In the genomic region with DNA sequence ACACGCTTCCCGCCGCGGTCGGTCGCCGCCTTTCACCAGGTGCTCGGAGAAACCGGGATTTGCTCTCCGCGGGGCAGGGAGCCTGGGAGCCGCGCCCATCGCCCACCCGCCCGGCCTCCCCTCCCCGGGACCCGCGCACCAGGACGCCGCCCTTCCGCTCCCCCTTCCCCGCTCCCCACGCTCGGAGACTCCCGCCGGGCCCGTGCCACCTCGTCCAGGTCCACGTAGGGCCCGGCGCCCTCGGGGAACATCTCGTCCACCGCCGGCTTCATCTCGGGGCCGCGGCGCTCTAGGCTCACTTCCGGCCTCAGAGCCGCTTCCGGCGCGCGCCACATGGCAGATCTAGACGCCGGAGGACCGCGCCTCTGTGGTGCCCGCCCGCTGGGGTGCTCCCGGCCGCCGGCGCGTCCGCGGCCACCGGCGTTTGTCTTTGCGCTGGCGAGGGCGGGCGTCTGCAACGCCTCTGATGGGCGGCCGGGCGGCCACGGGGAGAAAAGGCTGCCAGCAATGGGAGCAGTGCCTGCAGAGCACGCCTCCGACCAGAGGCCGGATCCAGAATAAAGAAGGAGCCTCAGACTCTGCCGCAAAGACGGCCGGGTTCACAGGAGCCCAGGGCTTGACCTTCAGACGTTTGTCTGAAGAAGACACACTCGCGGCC, we compare ENCODE assay signal across 8 cellular contexts. TPM values are rescaled to one million over a fixed set of nuclear protein-coding genes. Genes with fewer than 3 reads are reported as not detected.
DNase-seq lines count a peak whose midpoint lies in the region; ATAC-seq, FAIRE-seq and TF ChIP-seq lines count a peak whose summit lies in the region.

TSS of gene COPS9 (minus strand) at position 293 of the 658 bp plus-strand sequence. CDS start at position 272, 21 bp downstream.

- H3K4me1 ChIP-seq in kidney (ENCODE audit: control insufficient read depth in 1 of 2, insufficient read depth in 1 of 2, low read depth in 1 of 2, low read length in 2 of 2): peaks cover 8 to 11% of the 10 kb centered on the region in 2 donors

- no peak for TF ChIP-seq CTCF in kidney (IDR thresholded peaks at IDR 0.05; ENCODE audit: borderline replicate concordance, extremely low read depth, insufficient read depth)

- peak within 1 kb of the TSS; percentile 93 for H3K27ac Mint-ChIP-seq in central memory CD8-positive, alpha-beta T cell (ENCODE audit: low read depth)

- peaks cover 26% of the 10 kb centered on the region for H3K4me1 Mint-ChIP-seq in central memory CD8-positive, alpha-beta T cell

- no peaks in the 10 kb centered on the region for H3K27me3 Mint-ChIP-seq in central memory CD8-positive, alpha-beta T cell

- no peak for FAIRE-seq in kidney (lab: Jason Lieb, UNC)

- peak within 1 kb of the TSS; percentile 70 to 85 for H3K4me3 ChIP-seq in kidney (ENCODE audit: low read length in 2 of 2)

- peak; percentile 94 for ATAC-seq in GM18909 (IDR thresholded peaks at IDR 0.05; ENCODE audit: poor library complexity, unreplicated experiment)
- ATAC-seq in HG03159 (IDR thresholded peaks at IDR 0.05; ENCODE audit: unreplicated experiment): peak; percentile 90
- ATAC-seq in central memory CD8-positive, alpha-beta T cell (replicated peaks; ENCODE audit: extremely low read depth, poor library complexity, severe bottlenecking): peak; percentile 95

- DNase-seq in AG08395 (ENCODE audit: low spot score): peak; percentile 96
- peak; percentile 72 for DNase-seq in NCI-H345 treated with DMSO at 0.1 percent for 48 hours (lab: John Stamatoyannopoulos, UW; ENCODE audit: unreplicated experiment)
- peak; percentile 84 for DNase-seq in activated CD4-positive, CD25-positive, alpha-beta regulatory T cell treated with anti-CD3 and anti-CD28 coated beads, Interleukin-2, amount 50 U/mL, for 72 hours
- DNase-seq in central memory CD8-positive, alpha-beta T cell (ENCODE audit: low spot score in 2 of 2): peak; percentile 73 to 74
- DNase-seq in kidney: peak; percentile 95
- DNase-seq in stimulated activated CD4-positive, alpha-beta T cell treated with anti-CD3 and anti-CD28 coated beads, Interleukin-12 subunit alpha, Interleukin-12 subunit beta, amount 100 ng/mL, for 48 hours (ENCODE audit: low read depth in 2 of 3, low spot score in 1 of 3): peak; percentile 79 to 85 (median 82)

- intact Hi-C loops in kidney (cut with DNase I): no loop called here

- H3K36me3 Mint-ChIP-seq in central memory CD8-positive, alpha-beta T cell (ENCODE audit: insufficient read depth): peaks cover 13% of the 10 kb centered on the region

- H3K4me3 Mint-ChIP-seq in central memory CD8-positive, alpha-beta T cell: peak within 1 kb of the TSS; percentile 92

- no peaks in the 10 kb centered on the region for H3K9me3 ChIP-seq in kidney (ENCODE audit: control insufficient read depth in 1 of 2, low read length in 2 of 2)

- peak within 1 kb of the TSS; percentile 64 to 69 for H3K9ac ChIP-seq in kidney (ENCODE audit: low read length in 2 of 2)

- H3K9me3 Mint-ChIP-seq in central memory CD8-positive, alpha-beta T cell: no peaks in the 10 kb centered on the region

- H3K36me3 ChIP-seq in kidney (ENCODE audit: control insufficient read depth in 1 of 2, insufficient read depth in 2 of 2, low read length in 2 of 2): peaks cover 10 to 14% of the 10 kb centered on the region in 2 donors

- H3K27ac ChIP-seq in kidney (ENCODE audit: low read depth in 2 of 2, low read length in 2 of 2): peak within 1 kb of the TSS in 1 of 2 donors; percentile 9

RNA-seq across cellular contexts. Expression of gene COPS9, which starts in this region (rescaled TPM):
- 119 TPM for total RNA-seq in kidney
- polyA plus RNA-seq in kidney (ENCODE audit: insufficient read depth, low read depth, low replicate concordance): 310 TPM
